29 cellular contexts compared by ENCODE assay signal in genomic region chr16:10355589-10355988, GRCh38.
"Had no signal": no experiment of that assay in that cellular context is flagged by ENCODE, and none has a peak within 500 bp of the region (broad histone marks: within the 10 kb centered on the region; RNA-seq: fewer than 3 reads in every experiment).

No MANE protein-coding gene starts in this region.

- H3K4me3 Mint-ChIP-seq: natural killer cell treated with Interleukin-12 subunit alpha and Interleukin-12 subunit beta and Interleukin-15 and Interleukin-18, amount 100 ng/mL, for 72 hours; stimulated activated memory B cell treated with anti-CD40 and anti-IgM and Interleukin-4, amounts not matched to agents 10 μg/mL and 1 μg/mL and 100 μg/mL, for 72 hours; stimulated activated naive CD8-positive, alpha-beta T cell treated with anti-CD3 and anti-CD28 coated beads, Interleukin-15, amount 100 ng/mL, for 72 hours had no signal

- H3K27me3 Mint-ChIP-seq: stimulated activated memory B cell treated with anti-CD40 and anti-IgM and Interleukin-4, amounts not matched to agents 10 μg/mL and 1 μg/mL and 100 μg/mL, for 72 hours; stimulated activated naive CD8-positive, alpha-beta T cell treated with anti-CD3 and anti-CD28 coated beads, Interleukin-15, amount 100 ng/mL, for 72 hours had no signal

- H3K4me2 ChIP-seq: hepatocyte had no signal

- H2AFZ ChIP-seq: hepatocyte had no signal

- H3K9me3 Mint-ChIP-seq: natural killer cell treated with Interleukin-12 subunit alpha and Interleukin-12 subunit beta and Interleukin-15 and Interleukin-18, amount 100 ng/mL, for 72 hours had no signal

- H3K9me3 ChIP-seq: left ventricle myocardium inferior, mucosa of descending colon, pancreas, prostate gland, sigmoid colon, thoracic aorta, tibial artery, upper lobe of right lung had no signal

- H3K79me2 ChIP-seq: hepatocyte had no signal

- H3K36me3 Mint-ChIP-seq: natural killer cell treated with Interleukin-12 subunit alpha and Interleukin-12 subunit beta and Interleukin-15 and Interleukin-18, amount 100 ng/mL, for 72 hours had no signal

- H3K27ac Mint-ChIP-seq: naive thymus-derived CD4-positive, alpha-beta T cell; natural killer cell treated with Interleukin-12 subunit alpha and Interleukin-12 subunit beta and Interleukin-15 and Interleukin-18, amount 100 ng/mL, for 72 hours; stimulated activated memory B cell treated with anti-CD40 and anti-IgM and Interleukin-4, amounts not matched to agents 10 μg/mL and 1 μg/mL and 100 μg/mL, for 72 hours; stimulated activated naive CD8-positive, alpha-beta T cell treated with anti-CD3 and anti-CD28 coated beads, Interleukin-15, amount 100 ng/mL, for 72 hours had no signal

- H3K4me3 ChIP-seq: heart right ventricle, hepatocyte, left ventricle myocardium inferior, lung, mucosa of descending colon, pancreas, prostate gland, sigmoid colon, thoracic aorta, tibial artery, upper lobe of right lung had no signal

- H3K27ac ChIP-seq: heart right ventricle, left ventricle myocardium inferior, pancreas, prostate gland, sigmoid colon, thoracic aorta, tibial artery, upper lobe of right lung had no signal

- H3K36me3 ChIP-seq: heart right ventricle, left ventricle myocardium inferior, pancreas, prostate gland, sigmoid colon, thoracic aorta, tibial artery, upper lobe of right lung had no signal

- H3K27me3 ChIP-seq: heart right ventricle, hepatocyte, pancreas, sigmoid colon, tibial artery, upper lobe of right lung had no signal

- H3K4me1 ChIP-seq: heart right ventricle, left ventricle myocardium inferior, pancreas, prostate gland, sigmoid colon, tibial artery, upper lobe of right lung had no signal

- ATAC-seq: heart right ventricle; mucosa of descending colon; naive thymus-derived CD4-positive, alpha-beta T cell; natural killer cell treated with Interleukin-12 subunit alpha and Interleukin-12 subunit beta and Interleukin-15 and Interleukin-18, amount 100 ng/mL, for 72 hours; pancreas; right cardiac atrium; stimulated activated memory B cell treated with anti-CD40 and anti-IgM and Interleukin-4, amounts not matched to agents 10 μg/mL and 1 μg/mL and 100 μg/mL, for 72 hours; stimulated activated naive CD8-positive, alpha-beta T cell treated with anti-CD3 and anti-CD28 coated beads, Interleukin-15, amount 100 ng/mL, for 72 hours; upper lobe of right lung had no signal

- DNase-seq: heart right ventricle; islet precursor cell; left ventricle myocardium inferior; mesendoderm; midbrain; naive thymus-derived CD4-positive, alpha-beta T cell; nucleus accumbens; pancreas; posterior cingulate gyrus; retina; right cardiac atrium; sigmoid colon; small intestine; stimulated activated CD4-positive, alpha-beta T cell treated with anti-CD3 and anti-CD28 coated beads, Interleukin-1b, Interleukin-23, amount 100 ng/mL, for 48 hours; stimulated activated CD4-positive, alpha-beta T cell treated with anti-CD3 and anti-CD28 coated beads, Interleukin-2, amount 100 ng/mL, for 48 hours; stimulated activated CD4-positive, alpha-beta T cell treated with anti-CD3 and anti-CD28 coated beads, Interleukin-4, amount 100 ng/mL, for 4 hours; stimulated activated CD8-positive, alpha-beta memory T cell treated with anti-CD3 and anti-CD28 coated beads, Interleukin-4, amount 100 ng/mL, for 48 hours; stimulated activated naive CD4-positive, alpha-beta T cell treated with Interleukin-2 at 50 U/mL for 16 hours; stimulated activated naive CD8-positive, alpha-beta T cell treated with anti-CD3 and anti-CD28 coated beads, Interleukin-15, amount 100 ng/mL, for 72 hours; tibial artery; trophoblast cell; upper lobe of right lung had no signal

- H3K4me1 Mint-ChIP-seq: stimulated activated memory B cell treated with anti-CD40 and anti-IgM and Interleukin-4, amounts not matched to agents 10 μg/mL and 1 μg/mL and 100 μg/mL, for 72 hours had no signal
